ENCODE assay signal across 8 cellular contexts in the genomic region with DNA sequence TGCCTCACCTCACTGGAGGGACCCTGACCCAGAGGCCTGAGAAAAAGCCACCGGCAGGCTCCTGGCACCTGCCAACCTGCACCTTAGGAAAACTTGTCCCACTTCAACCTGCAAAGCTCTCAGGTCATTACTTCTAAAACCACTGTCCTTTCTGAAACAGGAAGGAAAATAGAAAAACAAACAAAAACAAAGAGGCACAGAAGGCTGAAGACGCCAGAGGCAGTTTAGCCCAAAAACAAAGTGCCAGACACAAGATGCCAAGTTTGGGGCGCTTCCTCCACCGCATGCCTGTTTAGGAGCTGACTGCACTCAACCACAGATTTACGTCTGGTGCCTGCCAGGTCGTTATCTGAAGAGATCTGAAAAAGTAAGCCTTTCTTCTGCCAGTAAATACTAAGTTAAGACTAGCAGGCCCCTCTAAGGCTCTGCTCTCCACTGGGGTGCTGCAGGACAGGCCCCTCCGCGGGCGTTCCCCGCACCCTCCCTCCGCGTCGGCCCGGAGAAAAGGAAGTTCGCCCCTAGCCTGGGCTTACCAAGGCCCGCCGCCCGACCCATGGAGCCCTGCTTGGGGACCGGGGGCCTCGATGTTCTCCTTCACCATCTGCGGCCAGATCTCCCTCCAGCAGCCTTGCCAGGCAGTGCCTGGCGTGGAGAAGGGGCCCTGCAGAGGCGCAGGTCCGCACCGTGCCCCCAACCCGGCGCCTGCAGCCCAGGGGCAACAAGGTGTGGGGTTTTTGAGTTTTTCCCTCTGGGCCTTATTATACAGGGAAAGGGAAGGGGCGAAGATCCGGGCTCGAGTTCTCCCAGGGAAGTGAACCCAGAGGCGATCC. TPM values are rescaled to one million over a fixed set of nuclear protein-coding genes. Genes with fewer than 3 reads are reported as not detected.
DNase-seq lines count a peak whose midpoint lies in the region; ATAC-seq and TF ChIP-seq lines count a peak whose summit lies in the region.

No MANE protein-coding gene starts in this region.

- H3K4me1 ChIP-seq in BLaER1 (peaks cover 12% of the 10 kb centered on the region), Panc1 (ENCODE audit: control insufficient read depth, insufficient read depth, low read length) (peaks cover 8% of the 10 kb centered on the region; the same call in 1 of the 2 replicates), mesendoderm (ENCODE audit: control insufficient read depth, low read depth, low read length) (no peaks in the 10 kb centered on the region), vagina (peaks cover 14% of the 10 kb centered on the region)

- H3K9ac ChIP-seq in BLaER1, result peak overlapping the region; percentile 80
- H3K9ac ChIP-seq in mesendoderm (ENCODE audit: low read length), result peak overlapping the region; percentile 59

- H3K9me3 Mint-ChIP-seq in central memory CD8-positive, alpha-beta T cell, result no peaks in the 10 kb centered on the region

- CTCF ChIA-PET in Panc1 (lab: Charles Lee), result no interaction called here

- no peaks in the 10 kb centered on the region for H3K27me3 Mint-ChIP-seq in central memory CD8-positive, alpha-beta T cell

- no peak overlapping the region for H4K8ac ChIP-seq in mesendoderm (ENCODE audit: low read depth, low read length)

- H3K23ac ChIP-seq in mesendoderm (ENCODE audit: low read length), result no peak overlapping the region

- no TSS peak for BruUV-seq in Panc1 (replicated peaks; lab: Mats Ljungman, UMichigan)

- H3K27ac Mint-ChIP-seq in central memory CD8-positive, alpha-beta T cell (ENCODE audit: low read depth), result peak overlapping the region; percentile 89

- no peak overlapping the region for H2BK5ac ChIP-seq in mesendoderm (ENCODE audit: low read length)

- no peak overlapping the region for H4K5ac ChIP-seq in mesendoderm (ENCODE audit: low read length)

- no peak overlapping the region for H2BK15ac ChIP-seq in mesendoderm (replicated peaks; ENCODE audit: low read depth)

- TF ChIP-seq CTCF in Panc1 (IDR thresholded peaks at IDR 0.05) (no peak), vagina (IDR thresholded peaks at IDR 0.05) (no peak)

- peak overlapping the region; percentile 73 for H3K4me3 ChIP-seq in BLaER1
- H3K4me3 ChIP-seq in Panc1 (ENCODE audit: low read depth in 2 of 2, low read length in 2 of 2), result peak overlapping the region; percentile 62 to 65
- peak overlapping the region; percentile 22 for H3K4me3 ChIP-seq in mesendoderm (ENCODE audit: low read length)
- peak overlapping the region; percentile 49 to 64 for H3K4me3 ChIP-seq in vagina

- H3K79me1 ChIP-seq in mesendoderm (ENCODE audit: low read length), result no peaks in the 10 kb centered on the region

- ATAC-seq in GM21367 (IDR thresholded peaks at IDR 0.05; ENCODE audit: unreplicated experiment) (peak; percentile 25), Panc1 (peak; percentile 42), HG02981 (IDR thresholded peaks at IDR 0.05; ENCODE audit: unreplicated experiment) (no peak)
- peak; percentile 70 for ATAC-seq in central memory CD8-positive, alpha-beta T cell (replicated peaks; ENCODE audit: extremely low read depth, poor library complexity, severe bottlenecking)

- in situ Hi-C loops in Panc1 (cut with HindIII; ENCODE audit: low pct_unique_long_range_greater_than_20kb, low sequenced_read_pairs), result no loop called here

- peak overlapping the region; percentile 56 for H3K56ac ChIP-seq in mesendoderm (ENCODE audit: low read length)

- WGBS in mesendoderm (ENCODE audit: extremely low coverage, insufficient coverage, low lambda C conversion rate), result no CpG with 5 or more reads among the region's 31 CpGs

- POLR2A ChIA-PET in Panc1 (lab: Charles Lee), result no interaction called here

- H3K27ac ChIP-seq in BLaER1, result peak overlapping the region; percentile 73
- peak overlapping the region; percentile 32 for H3K27ac ChIP-seq in Panc1 (ENCODE audit: low read length)
- no peak overlapping the region for H3K27ac ChIP-seq in mesendoderm (ENCODE audit: low read depth, low read length)
- peak overlapping the region; percentile 12 for H3K27ac ChIP-seq in vagina

- H3K9me3 ChIP-seq in BLaER1 (no peaks in the 10 kb centered on the region), Panc1 (ENCODE audit: control insufficient read depth, insufficient read depth, low read depth, low read length) (no peaks in the 10 kb centered on the region), vagina (no peaks in the 10 kb centered on the region)

- H3K36me3 Mint-ChIP-seq in central memory CD8-positive, alpha-beta T cell (ENCODE audit: insufficient read depth), result peaks cover 18% of the 10 kb centered on the region

- TF ChIP-seq POLR2A in vagina (IDR thresholded peaks at IDR 0.05), result no peak

- peaks cover 19% of the 10 kb centered on the region for H3K4me1 Mint-ChIP-seq in central memory CD8-positive, alpha-beta T cell

- no peak overlapping the region for H2AK5ac ChIP-seq in mesendoderm (ENCODE audit: low read length)

- peak overlapping the region; percentile 77 for H3K18ac ChIP-seq in mesendoderm (ENCODE audit: low read length)

- peaks cover 36% of the 10 kb centered on the region for H4K20me1 ChIP-seq in BLaER1

- H3K36me3 ChIP-seq in BLaER1, result peaks cover 31% of the 10 kb centered on the region
- peaks cover 2% of the 10 kb centered on the region; the same call in 1 of the 2 replicates for H3K36me3 ChIP-seq in Panc1 (ENCODE audit: control insufficient read depth, insufficient read depth, low read length)
- no peaks in the 10 kb centered on the region for H3K36me3 ChIP-seq in mesendoderm (ENCODE audit: control insufficient read depth, insufficient read depth, low read length)
- no peaks in the 10 kb centered on the region for H3K36me3 ChIP-seq in vagina

- intact Hi-C loops in Panc1 (cut with micrococcal nuclease; ENCODE audit: unreplicated experiment), result no loop called here
- intact Hi-C loops in vagina (cut with DNase I), result no loop called here

- peak overlapping the region; percentile 81 for H3K4me3 Mint-ChIP-seq in central memory CD8-positive, alpha-beta T cell

- no peaks in the 10 kb centered on the region for H3K27me3 ChIP-seq in BLaER1
- H3K27me3 ChIP-seq in Panc1 (ENCODE audit: control insufficient read depth, insufficient read depth, low read length), result no peaks in the 10 kb centered on the region
- peaks cover 5% of the 10 kb centered on the region for H3K27me3 ChIP-seq in mesendoderm (ENCODE audit: insufficient read depth, low read length, poor library complexity)
- H3K27me3 ChIP-seq in vagina, result no peaks in the 10 kb centered on the region

- H3K79me2 ChIP-seq in mesendoderm (ENCODE audit: control insufficient read depth, insufficient read depth, low read length), result no peaks in the 10 kb centered on the region

- H2BK120ac ChIP-seq in mesendoderm (ENCODE audit: low read depth, low read length), result no peak overlapping the region

- DNase-seq in Panc1 (ENCODE audit: low read depth, low spot score) (no peak), mesendoderm (peak; percentile 9), vagina (ENCODE audit: extremely low spot score in 2 of 2) (no peak), NCI-H2196 treated with DMSO at 0.1 percent for 48 hours (lab: John Stamatoyannopoulos, UW; ENCODE audit: unreplicated experiment) (no peak)
- peak in 1 of 2 donors; percentile 46 for DNase-seq in central memory CD8-positive, alpha-beta T cell (ENCODE audit: low spot score in 2 of 2)

- H3K4ac ChIP-seq in mesendoderm (ENCODE audit: low read depth, low read length), result no peak overlapping the region

- H3K4me2 ChIP-seq in BLaER1, result peak overlapping the region; percentile 79
- peak overlapping the region; percentile 62 for H3K4me2 ChIP-seq in mesendoderm (ENCODE audit: low read length)

RNA-seq across cellular contexts. Expression of a gene that starts 1.3 kb away (rescaled TPM):
- total RNA-seq in Panc1 (2021; ENCODE audit: unreplicated experiment), result 99.1 TPM
- polyA plus RNA-seq in Panc1 (2012; ENCODE audit: insufficient read length), result 90.4 TPM
- polyA plus RNA-seq in mesendoderm (2013, experiment 1 of 2), result 5.0 TPM
- 5.2 TPM for polyA plus RNA-seq in mesendoderm (2013, experiment 2 of 2)
- total RNA-seq in vagina, result 46.7 TPM

Comparison
In these comparisons a context has a peak if more than half of its experiments do, and no peak if none do; other contexts are left out.
1. H3K4me3 ChIP-seq: peak in every context shown above with its lines; median percentile 73 in BLaER1; 64 in Panc1; 56 in vagina; 22 in mesendoderm.